8 cellular contexts compared by ENCODE assay signal in genomic region chr19:984165-984967, GRCh38. TPM values are rescaled to one million over a fixed set of nuclear protein-coding genes. Genes with fewer than 3 reads are reported as not detected.
DNase-seq lines count a peak whose midpoint lies in the region; TF ChIP-seq lines count a peak whose summit lies in the region.

A gene with protein sequence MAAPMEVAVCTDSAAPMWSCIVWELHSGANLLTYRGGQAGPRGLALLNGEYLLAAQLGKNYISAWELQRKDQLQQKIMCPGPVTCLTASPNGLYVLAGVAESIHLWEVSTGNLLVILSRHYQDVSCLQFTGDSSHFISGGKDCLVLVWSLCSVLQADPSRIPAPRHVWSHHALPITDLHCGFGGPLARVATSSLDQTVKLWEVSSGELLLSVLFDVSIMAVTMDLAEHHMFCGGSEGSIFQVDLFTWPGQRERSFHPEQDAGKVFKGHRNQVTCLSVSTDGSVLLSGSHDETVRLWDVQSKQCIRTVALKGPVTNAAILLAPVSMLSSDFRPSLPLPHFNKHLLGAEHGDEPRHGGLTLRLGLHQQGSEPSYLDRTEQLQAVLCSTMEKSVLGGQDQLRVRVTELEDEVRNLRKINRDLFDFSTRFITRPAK (plus strand): TSS chr19:984345. CDS start chr19:984354, 9 bp downstream.

- H3K4me1 Mint-ChIP-seq in mesothelial cell of epicardium = peaks cover 8% of the 10 kb centered on the region

- peak within 1 kb of the TSS; percentile 98 for H3K27ac Mint-ChIP-seq in mesothelial cell of epicardium

- peaks cover 9% of the 10 kb centered on the region for H3K36me3 Mint-ChIP-seq in mesothelial cell of epicardium

- H3K4me3 Mint-ChIP-seq in mesothelial cell of epicardium = peak within 1 kb of the TSS; percentile 96

- DNase-seq in BJ (ENCODE audit: low read depth) = peak; percentile 27
- DNase-seq in GM19240 (ENCODE audit: insufficient read length, low spot score) = peak; percentile 100
- DNase-seq in HT-29 (ENCODE audit: low spot score) = peak; percentile 69
- DNase-seq in NOMO-1 treated with dmso at 0.1 percent for 144 hours (lab: John Stamatoyannopoulos, UW; ENCODE audit: unreplicated experiment) = peak; percentile 74
- peak; percentile 81 for DNase-seq in activated CD8-positive, alpha-beta memory T cell treated with anti-CD3 and anti-CD28 coated beads, Interleukin-2, amount 50 U/mL, for 24 hours (ENCODE audit: extremely low read depth)
- peak; percentile 91 to 93 for DNase-seq in mesothelial cell of epicardium (ENCODE audit: low spot score in 2 of 2, unreplicated experiment in 2 of 2)
- peak; percentile 80 to 82 for DNase-seq in stimulated activated CD8-positive, alpha-beta memory T cell treated with anti-CD3 and anti-CD28 coated beads, Interleukin-15, amount 100 ng/mL, for 4 hours (ENCODE audit: low read depth in 2 of 2)

- H3K9me3 Mint-ChIP-seq in mesothelial cell of epicardium = no peaks in the 10 kb centered on the region

- in situ Hi-C loops in endometrial microvascular endothelial cells (cut with HindIII; ENCODE audit: inconsistent ontology term, low pct_unique_long_range_greater_than_20kb, low sequenced_read_pairs) = no loop called here

- H3K27me3 Mint-ChIP-seq in mesothelial cell of epicardium (ENCODE audit: low read depth) = no peaks in the 10 kb centered on the region

- POLR2A ChIA-PET in BJ (lab: Charles Lee) = interaction anchor here (0.6 to 1.0 kb wide), 3 partner anchors 52 to 260 kb away, joined by 3 read pairs; partner anchors contain the start of gene POLR2E

- H3K36me3 ChIP-seq in BJ (ENCODE audit: control insufficient read depth, insufficient read depth, low read length) = peaks cover 14% of the 10 kb centered on the region

- TF ChIP-seq CTCF in BJ (IDR thresholded peaks at IDR 0.05; ENCODE audit: insufficient read depth, low read depth, low read length) = no peak
- peak; percentile 11 for TF ChIP-seq CTCF in mesothelial cell of epicardium (IDR thresholded peaks at IDR 0.05; ENCODE audit: unreplicated experiment)

- CTCF ChIA-PET in BJ (lab: Yijun Ruan, JAX) = interaction anchor here (0.6 to 7.8 kb wide), 22 partner anchors 8 to 260 kb away, joined by 3 to 102 read pairs (median 4); no protein-coding TSS in a partner anchor

- no peaks in the 10 kb centered on the region for H3K27me3 ChIP-seq in BJ (ENCODE audit: control insufficient read depth, insufficient read depth, low read length)

- peak within 1 kb of the TSS; percentile 97 for H3K4me3 ChIP-seq in BJ (ENCODE audit: low read depth, low read length)

RNA-seq across cellular contexts. Expression of the gene that starts here (rescaled TPM):
- polyA plus RNA-seq in BJ (2011; rRNA removed) = 28.1 and 44.3 TPM in 2 replicates
- polyA minus RNA-seq in BJ (2011; rRNA and poly(A)+ RNA removed) = 25.1 and 40.3 TPM in 2 replicates
- 172 and 186 TPM in 2 replicates for total RNA-seq in HT-29 (2014; rRNA removed; shearing (Covaris generic))
- 49.7 TPM for total RNA-seq in endometrial microvascular endothelial cells (ENCODE audit: inconsistent ontology term)
- total RNA-seq in mesothelial cell of epicardium = 59.3 to 65.2 TPM (median 59.4 TPM) in 3 replicates

Comparison
In these comparisons a context has a peak if more than half of its experiments do, and no peak if none do; other contexts are left out.
1. Peak in every context shown above with its lines: DNase-seq and H3K4me3 ChIP-seq.
2. DNase-seq: peak in every context shown above with its lines; median percentile 100 in GM19240; 92 in mesothelial cell of epicardium; 81 in activated CD8-positive, alpha-beta memory T cell treated with anti-CD3 and anti-CD28 coated beads, Interleukin-2, amount 50 U/mL, for 24 hours; 81 in stimulated activated CD8-positive, alpha-beta memory T cell treated with anti-CD3 and anti-CD28 coated beads, Interleukin-15, amount 100 ng/mL, for 4 hours; 74 in NOMO-1 treated with dmso at 0.1 percent for 144 hours; 69 in HT-29; 27 in BJ.